ENCODE assay signal across 9 cellular contexts in genomic region chr11:94638902-94639373, GRCh38.
A peak's percentile ranks its signal among the peaks of the same experiment; 100 is the strongest.
DNase-seq lines count a peak whose midpoint lies in the region; ATAC-seq and TF ChIP-seq lines count a peak whose summit lies in the region.
"Had no signal": no experiment of that assay in that cellular context is flagged by ENCODE, and none has a peak within 500 bp of the region (broad histone marks: within the 10 kb centered on the region; RNA-seq: fewer than 3 reads in every experiment).

No MANE protein-coding gene starts in this region.

- DNase-seq in ELR (ENCODE audit: low read depth): peak; percentile 45
- peak; percentile 96 for DNase-seq in MV-4-11 (lab: John Stamatoyannopoulos, UW)
- DNase-seq in fibroblast of gingiva (ENCODE audit: low read depth): peak; percentile 49
- DNase-seq in prostate gland (ENCODE audit: low spot score): peak; percentile 44
- no peak for DNase-seq in activated CD8-positive, alpha-beta memory T cell treated with anti-CD3 and anti-CD28 coated beads, Interleukin-2, amount 50 U/mL, for 4 hours
- DNase-seq: stimulated activated naive CD4-positive, alpha-beta T cell treated with Interleukin-2 at 50 U/mL for 16 hours had no signal

- peaks cover 3% of the 10 kb centered on the region for H3K4me1 ChIP-seq in prostate gland (replicated peaks)

- WGBS in prostate gland: 37% methylated on average over 4 of the region's 4 CpGs

- no peak for TF ChIP-seq CTCF in prostate gland (IDR thresholded peaks at IDR 0.05)

- ATAC-seq in GM19397 (IDR thresholded peaks at IDR 0.05; ENCODE audit: unreplicated experiment) (no peak), HG03135 (IDR thresholded peaks at IDR 0.05; ENCODE audit: unreplicated experiment) (no peak), GM21786 (IDR thresholded peaks at IDR 0.05; ENCODE audit: unreplicated experiment) (no peak)

- H3K27ac ChIP-seq in prostate gland: peak overlapping the region; percentile 58 to 61

- H3K4me3 ChIP-seq in prostate gland: no peak overlapping the region

- H3K36me3 ChIP-seq in prostate gland: no peaks in the 10 kb centered on the region

- no peaks in the 10 kb centered on the region for H3K27me3 ChIP-seq in prostate gland (replicated peaks; ENCODE audit: insufficient read depth)

- H3K9me3 ChIP-seq in prostate gland: no peaks in the 10 kb centered on the region

- intact Hi-C loops in prostate gland (cut with DNase I): loop anchor here (10.0 kb wide), 1 partner anchor 106 kb away; no protein-coding TSS in a partner anchor

- no peak for TF ChIP-seq POLR2A in prostate gland (IDR thresholded peaks at IDR 0.05)
